Comparison of ENCODE assay signal across 21 cellular contexts in the genomic region with DNA sequence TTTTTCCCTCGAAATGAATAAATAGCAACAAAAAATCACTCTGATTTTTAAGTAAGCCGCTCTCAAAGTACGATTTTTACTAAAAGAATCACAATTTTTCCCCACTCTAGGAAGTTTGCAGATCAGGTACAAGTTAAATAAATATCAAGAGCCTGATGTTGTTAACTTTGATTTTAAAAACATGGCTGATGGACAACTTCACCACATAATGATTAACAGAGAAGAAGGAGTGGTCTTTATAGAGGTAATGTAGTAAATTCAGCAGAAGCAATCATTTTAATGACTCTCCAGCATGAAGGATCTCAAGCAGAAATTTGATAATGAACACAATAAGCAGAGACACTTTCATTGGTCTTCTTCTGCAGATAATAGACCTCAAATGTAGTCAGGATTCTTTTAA.
DNase-seq lines count a peak whose midpoint lies in the region; ATAC-seq and TF ChIP-seq lines count a peak whose summit lies in the region.
"Had no signal": no experiment of that assay in that cellular context is flagged by ENCODE, and none has a peak within 500 bp of the region (broad histone marks: within the 10 kb centered on the region; RNA-seq: fewer than 3 reads in every experiment).

No MANE protein-coding gene starts in this region.

- H3K4me3 ChIP-seq in SK-N-SH (ENCODE audit: low read depth in 2 of 2, low read length in 1 of 2) (no peak overlapping the region), right lobe of liver (no peak overlapping the region)
- H3K4me3 ChIP-seq: A549, BLaER1 had no signal

- intact Hi-C loops in right lobe of liver (cut with DNase I): no loop called here

- DNase-seq in SK-N-SH: no peak
- peak; percentile 34 for DNase-seq in left kidney (ENCODE audit: low read depth, low spot score)
- DNase-seq in right lobe of liver: no peak
- no peak for DNase-seq in activated CD8-positive, alpha-beta memory T cell treated with anti-CD3 and anti-CD28 coated beads for 24 hours
- no peak for DNase-seq in DMS53 treated with DMSO at 0.1 percent for 48 hours (lab: John Stamatoyannopoulos, UW; ENCODE audit: unreplicated experiment)
- DNase-seq: BE2C; C1 segment of cervical spinal cord; CD4-positive, alpha-beta memory T cell; CD4-positive, CD25-positive, alpha-beta regulatory T cell; CD8-positive, alpha-beta memory T cell; COR-L47; DMS 273 treated with DMSO at 0.1 percent for 48 hours; DMS153; DMS53; DMS79 treated with DMSO at 0.1 percent for 48 hours; GF-D8 had no signal

- no peak overlapping the region for H3K27ac ChIP-seq in SK-N-SH (ENCODE audit: low read depth in 2 of 2, low read length in 1 of 2)
- peak overlapping the region; percentile 66 for H3K27ac ChIP-seq in 22Rv1
- no peak overlapping the region for H3K27ac ChIP-seq in right lobe of liver
- H3K27ac ChIP-seq: A549, BLaER1 had no signal

- no peaks in the 10 kb centered on the region for H3K9me3 ChIP-seq in SK-N-SH
- no peaks in the 10 kb centered on the region for H3K9me3 ChIP-seq in right lobe of liver
- H3K9me3 ChIP-seq: A549, BE2C, BLaER1 had no signal

- H3K4me2 ChIP-seq in SK-N-SH: no peak overlapping the region
- H3K4me2 ChIP-seq: A549, BLaER1 had no signal

- H3K4me1 ChIP-seq in SK-N-SH (ENCODE audit: control insufficient read depth in 1 of 2, insufficient read depth in 2 of 2, low read depth in 1 of 2, low read length in 1 of 2) (no peaks in the 10 kb centered on the region), right lobe of liver (peaks cover 0 to 24% (median 10%) of the 10 kb centered on the region in 4 donors)
- H3K4me1 ChIP-seq: A549, BLaER1 had no signal

- H3K9me2 ChIP-seq in SK-N-SH: no peaks in the 10 kb centered on the region

- 24% methylated on average over 3 of the region's 3 CpGs for WGBS in SK-N-SH (ENCODE audit: low lambda C conversion rate)
- WGBS in right lobe of liver (ENCODE audit: insufficient coverage, low coverage, low lambda C conversion rate, missing lambda C conversion rate): 46% methylated on average over 3 of the region's 3 CpGs

- TF ChIP-seq POLR2A in right lobe of liver (IDR thresholded peaks at IDR 0.05): no peak

- H2AFZ ChIP-seq in SK-N-SH (ENCODE audit: low read depth): 0 out of 2 replicates have a peak overlapping the region, but pooled peaks have one; percentile 11

- no peaks in the 10 kb centered on the region for H3F3A ChIP-seq in SK-N-SH (replicated peaks; ENCODE audit: insufficient read depth)

- no peak for TF ChIP-seq EP300 in SK-N-SH (IDR thresholded peaks at IDR 0.05; ENCODE audit: borderline replicate concordance in 1 of 2, low read depth in 1 of 2, low read length in 1 of 2)

- TF ChIP-seq CTCF in SK-N-SH (IDR thresholded peaks at IDR 0.05) (no peak), 22Rv1 (IDR thresholded peaks at IDR 0.05) (no peak), right lobe of liver (IDR thresholded peaks at IDR 0.05) (no peak)

- CTCF ChIA-PET in SK-N-SH (lab: Yijun Ruan, JAX): no interaction called here

- ATAC-seq in SK-N-SH treated with all-trans-retinoic acid at 6 μM for 48 hours (no peak), right lobe of liver (peak; percentile 33 to 82 (median 54)), GM18498 (IDR thresholded peaks at IDR 0.05; ENCODE audit: unreplicated experiment) (no peak)
- ATAC-seq: A549 had no signal

- POLR2A ChIA-PET in SK-N-SH (lab: Yijun Ruan, JAX): no interaction called here

- H3K79me2 ChIP-seq in SK-N-SH (ENCODE audit: insufficient read depth): no peaks in the 10 kb centered on the region

- no peak for TF ChIP-seq RAD21 in SK-N-SH (IDR thresholded peaks at IDR 0.05; ENCODE audit: low read length)

- no peaks in the 10 kb centered on the region for H3K27me3 ChIP-seq in SK-N-SH (ENCODE audit: insufficient read depth)
- no peaks in the 10 kb centered on the region for H3K27me3 ChIP-seq in right lobe of liver
- H3K27me3 ChIP-seq: BE2C, BLaER1 had no signal

- H3K36me3 ChIP-seq in SK-N-SH (replicated peaks in 1 of 2; ENCODE audit: control insufficient read depth in 1 of 2, insufficient read depth in 2 of 2, low read length in 1 of 2): no peaks in the 10 kb centered on the region
- no peaks in the 10 kb centered on the region for H3K36me3 ChIP-seq in right lobe of liver
- H3K36me3 ChIP-seq: BE2C, BLaER1 had no signal

- H4K20me1 ChIP-seq in SK-N-SH (ENCODE audit: insufficient read depth): no peaks in the 10 kb centered on the region
- H4K20me1 ChIP-seq: BLaER1 had no signal

- H3K9ac ChIP-seq in SK-N-SH: no peak overlapping the region
- H3K9ac ChIP-seq: BLaER1 had no signal

TF ChIP-seq in SK-N-SH, 30 proteins besides CTCF, POLR2A, EP300 and RAD21 (continues in another document):
- TF ChIP-seq RXRA (IDR thresholded peaks at IDR 0.05; ENCODE audit: borderline replicate concordance, low read depth) (no peak), RFX5 (IDR thresholded peaks at IDR 0.05; ENCODE audit: low read length) (no peak), FOSL2 (IDR thresholded peaks at IDR 0.05; ENCODE audit: borderline replicate concordance, low read depth) (no peak), YY1 (IDR thresholded peaks at IDR 0.05; ENCODE audit: low read depth) (no peak), GABPA (IDR thresholded peaks at IDR 0.05; ENCODE audit: low read depth) (no peak)
- TF ChIP-seq, protein P1, sequence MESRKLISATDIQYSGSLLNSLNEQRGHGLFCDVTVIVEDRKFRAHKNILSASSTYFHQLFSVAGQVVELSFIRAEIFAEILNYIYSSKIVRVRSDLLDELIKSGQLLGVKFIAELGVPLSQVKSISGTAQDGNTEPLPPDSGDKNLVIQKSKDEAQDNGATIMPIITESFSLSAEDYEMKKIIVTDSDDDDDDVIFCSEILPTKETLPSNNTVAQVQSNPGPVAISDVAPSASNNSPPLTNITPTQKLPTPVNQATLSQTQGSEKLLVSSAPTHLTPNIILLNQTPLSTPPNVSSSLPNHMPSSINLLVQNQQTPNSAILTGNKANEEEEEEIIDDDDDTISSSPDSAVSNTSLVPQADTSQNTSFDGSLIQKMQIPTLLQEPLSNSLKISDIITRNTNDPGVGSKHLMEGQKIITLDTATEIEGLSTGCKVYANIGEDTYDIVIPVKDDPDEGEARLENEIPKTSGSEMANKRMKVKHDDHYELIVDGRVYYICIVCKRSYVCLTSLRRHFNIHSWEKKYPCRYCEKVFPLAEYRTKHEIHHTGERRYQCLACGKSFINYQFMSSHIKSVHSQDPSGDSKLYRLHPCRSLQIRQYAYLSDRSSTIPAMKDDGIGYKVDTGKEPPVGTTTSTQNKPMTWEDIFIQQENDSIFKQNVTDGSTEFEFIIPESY (IDR thresholded peaks at IDR 0.05; ENCODE audit: borderline replicate concordance, low read depth): no peak
- TF ChIP-seq, protein P2, sequence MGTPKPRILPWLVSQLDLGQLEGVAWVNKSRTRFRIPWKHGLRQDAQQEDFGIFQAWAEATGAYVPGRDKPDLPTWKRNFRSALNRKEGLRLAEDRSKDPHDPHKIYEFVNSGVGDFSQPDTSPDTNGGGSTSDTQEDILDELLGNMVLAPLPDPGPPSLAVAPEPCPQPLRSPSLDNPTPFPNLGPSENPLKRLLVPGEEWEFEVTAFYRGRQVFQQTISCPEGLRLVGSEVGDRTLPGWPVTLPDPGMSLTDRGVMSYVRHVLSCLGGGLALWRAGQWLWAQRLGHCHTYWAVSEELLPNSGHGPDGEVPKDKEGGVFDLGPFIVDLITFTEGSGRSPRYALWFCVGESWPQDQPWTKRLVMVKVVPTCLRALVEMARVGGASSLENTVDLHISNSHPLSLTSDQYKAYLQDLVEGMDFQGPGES (IDR thresholded peaks at IDR 0.05; ENCODE audit: low read depth, low read length): no peak

TF ChIP-seq in SK-N-SH treated with all-trans-retinoic acid at 6 μM for 48 hours, 23 proteins besides CTCF, POLR2A, EP300 and RAD21:
- no peak for TF ChIP-seq ZC3H10 (CRISPR knock-in tag; IDR thresholded peaks at IDR 0.05)
- TF ChIP-seq ZNF8 (CRISPR knock-in tag; IDR thresholded peaks at IDR 0.05): no peak
- TF ChIP-seq PPARA (CRISPR knock-in tag; IDR thresholded peaks at IDR 0.05; ENCODE audit: borderline replicate concordance): no peak
- TF ChIP-seq PATZ1 (CRISPR knock-in tag; IDR thresholded peaks at IDR 0.05; ENCODE audit: borderline replicate concordance): no peak
- TF ChIP-seq ZNF565 (CRISPR knock-in tag; conservative IDR thresholded peaks at IDR 0.05; ENCODE audit: low read depth): no peak
- TF ChIP-seq ESRRG (CRISPR knock-in tag; IDR thresholded peaks at IDR 0.05): no peak
- TF ChIP-seq, protein P3, sequence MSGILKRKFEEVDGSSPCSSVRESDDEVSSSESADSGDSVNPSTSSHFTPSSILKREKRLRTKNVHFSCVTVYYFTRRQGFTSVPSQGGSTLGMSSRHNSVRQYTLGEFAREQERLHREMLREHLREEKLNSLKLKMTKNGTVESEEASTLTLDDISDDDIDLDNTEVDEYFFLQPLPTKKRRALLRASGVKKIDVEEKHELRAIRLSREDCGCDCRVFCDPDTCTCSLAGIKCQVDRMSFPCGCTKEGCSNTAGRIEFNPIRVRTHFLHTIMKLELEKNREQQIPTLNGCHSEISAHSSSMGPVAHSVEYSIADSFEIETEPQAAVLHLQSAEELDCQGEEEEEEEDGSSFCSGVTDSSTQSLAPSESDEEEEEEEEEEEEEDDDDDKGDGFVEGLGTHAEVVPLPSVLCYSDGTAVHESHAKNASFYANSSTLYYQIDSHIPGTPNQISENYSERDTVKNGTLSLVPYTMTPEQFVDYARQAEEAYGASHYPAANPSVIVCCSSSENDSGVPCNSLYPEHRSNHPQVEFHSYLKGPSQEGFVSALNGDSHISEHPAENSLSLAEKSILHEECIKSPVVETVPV (CRISPR knock-in tag; IDR thresholded peaks at IDR 0.05): no peak
- no peak for TF ChIP-seq RARB (CRISPR knock-in tag; IDR thresholded peaks at IDR 0.05)
TF ChIP-seq in SK-N-SH treated with all-trans-retinoic acid at 6 μM for 48 hours: peak in this region for 0.

Comparison
In these comparisons a context has a peak if more than half of its experiments do, and no peak if none do; other contexts are left out.
1. ATAC-seq: peak in right lobe of liver (4 of 4); none in SK-N-SH treated with all-trans-retinoic acid at 6 μM for 48 hours (single experiment) and GM18498 (single experiment).